In genomic region chr4:125975861-125976397, GRCh38 we compare ENCODE assay signal across 1 cellular context.
TF ChIP-seq lines count a peak whose summit lies in the region.

No MANE protein-coding gene starts in this region.

TF ChIP-seq in GM12878, 131 proteins besides CTCF, POLR2A, EP300 and RAD21:
- TF ChIP-seq CEBPZ (IDR thresholded peaks at IDR 0.05; ENCODE audit: low read depth, low read length) (no peak), IKZF2 (IDR thresholded peaks at IDR 0.05) (0 out of 4 replicates have a peak, but pooled peaks of 1 of the 2 experiments have one; percentile 32)
